ENCODE assay signal across 11 cellular contexts in genomic region chr10:5809541-5810154, GRCh38. TPM values are rescaled to one million over a fixed set of nuclear protein-coding genes. Genes with fewer than 3 reads are reported as not detected.
DNase-seq lines count a peak whose midpoint lies in the region; ATAC-seq, FAIRE-seq and TF ChIP-seq lines count a peak whose summit lies in the region.
"Had no signal": no experiment of that assay in that cellular context is flagged by ENCODE, and none has a peak within 500 bp of the region (broad histone marks: within the 10 kb centered on the region; RNA-seq: fewer than 3 reads in every experiment).

No MANE protein-coding gene starts in this region.

- H3K4me1 Mint-ChIP-seq in T-helper 1 cell treated with Interleukin-12 subunit alpha and Interleukin-12 subunit beta and Interleukin-4 antibody, amounts not matched to agents 30 μg/mL and 1 μg/mL, for 36 hours (ENCODE audit: low read depth) = peaks cover 37% of the 10 kb centered on the region
- H3K4me1 Mint-ChIP-seq in T-helper 2 cell treated with Interferon-gamma antibody and Interleukin-4, amounts not matched to agents 5 μg/mL and 100 μg/mL, for 36 hours (ENCODE audit: low read depth) = peaks cover 45% of the 10 kb centered on the region

- no peak for DNase-seq in T-helper 1 cell
- DNase-seq in T-helper 2 cell treated with Interferon-gamma antibody and Interleukin-4, amounts not matched to agents 5 μg/mL and 100 μg/mL, for 36 hours (ENCODE audit: low spot score) = no peak
- peak; percentile 25 for DNase-seq in fibroblast of villous mesenchyme (ENCODE audit: low read depth)
- DNase-seq in small intestine = peak; percentile 65
- DNase-seq in Kasumi-1 (lab: John Stamatoyannopoulos, UW) = no peak
- DNase-seq in islet precursor cell = no peak
- DNase-seq: foreskin melanocyte, sigmoid colon, testis had no signal

- TF ChIP-seq CTCF in fibroblast of villous mesenchyme (IDR thresholded peaks at IDR 0.05; ENCODE audit: insufficient read depth, low read depth, low read length) = no peak

- H3K27ac ChIP-seq in small intestine (ENCODE audit: low read depth in 1 of 2, low read length in 1 of 2) = peak overlapping the region in 1 of 2 donors; percentile 32
- H3K27ac ChIP-seq: sigmoid colon had no signal

- no peaks in the 10 kb centered on the region for H3K36me3 ChIP-seq in small intestine (ENCODE audit: control insufficient read depth in 2 of 2, insufficient read depth in 2 of 2, low read length in 2 of 2)

- peaks cover 8 to 14% of the 10 kb centered on the region in 2 donors for H3K4me1 ChIP-seq in small intestine (ENCODE audit: control insufficient read depth in 2 of 2, insufficient read depth in 1 of 2, low read depth in 1 of 2, low read length in 1 of 2)

- H3K4me3 ChIP-seq in fibroblast of villous mesenchyme (ENCODE audit: low read depth, low read length) (peak overlapping the region; percentile 74), small intestine (ENCODE audit: low read depth in 1 of 2, low read length in 2 of 2) (peak overlapping the region in 1 of 2 donors; percentile 35)
- H3K4me3 ChIP-seq: sigmoid colon, testis had no signal

- 3 to 32% (median 9%) methylated on average over 3 of the region's 3 CpGs for WGBS in small intestine, 3 donors

- H3K27ac Mint-ChIP-seq in T-helper 1 cell treated with Interleukin-12 subunit alpha and Interleukin-12 subunit beta and Interleukin-4 antibody, amounts not matched to agents 30 μg/mL and 1 μg/mL, for 36 hours = peak overlapping the region; percentile 77
- peak overlapping the region; percentile 72 for H3K27ac Mint-ChIP-seq in T-helper 2 cell treated with Interferon-gamma antibody and Interleukin-4, amounts not matched to agents 5 μg/mL and 100 μg/mL, for 36 hours

- no peaks in the 10 kb centered on the region for H3K27me3 ChIP-seq in small intestine (ENCODE audit: control insufficient read depth in 2 of 2, insufficient read depth in 2 of 2, low read length in 2 of 2)
- H3K27me3 ChIP-seq: sigmoid colon, testis had no signal

- no peaks in the 10 kb centered on the region for H3K9me3 ChIP-seq in small intestine (ENCODE audit: control insufficient read depth, low read depth)
- H3K9me3 ChIP-seq: sigmoid colon, testis had no signal

- H3K9me3 Mint-ChIP-seq in T-helper 1 cell treated with Interleukin-12 subunit alpha and Interleukin-12 subunit beta and Interleukin-4 antibody, amounts not matched to agents 30 μg/mL and 1 μg/mL, for 36 hours = no peaks in the 10 kb centered on the region
- no peaks in the 10 kb centered on the region for H3K9me3 Mint-ChIP-seq in T-helper 2 cell treated with Interferon-gamma antibody and Interleukin-4, amounts not matched to agents 5 μg/mL and 100 μg/mL, for 36 hours

- ATAC-seq in HG03159 (IDR thresholded peaks at IDR 0.05; ENCODE audit: unreplicated experiment) = no peak

- no peak for FAIRE-seq in small intestine (lab: Jason Lieb, UNC)

- peak overlapping the region; percentile 72 for H3K4me3 Mint-ChIP-seq in T-helper 1 cell treated with Interleukin-12 subunit alpha and Interleukin-12 subunit beta and Interleukin-4 antibody, amounts not matched to agents 30 μg/mL and 1 μg/mL, for 36 hours
- H3K4me3 Mint-ChIP-seq in T-helper 2 cell treated with Interferon-gamma antibody and Interleukin-4, amounts not matched to agents 5 μg/mL and 100 μg/mL, for 36 hours = peak overlapping the region; percentile 96

- no peaks in the 10 kb centered on the region for H3K27me3 Mint-ChIP-seq in T-helper 1 cell treated with Interleukin-12 subunit alpha and Interleukin-12 subunit beta and Interleukin-4 antibody, amounts not matched to agents 30 μg/mL and 1 μg/mL, for 36 hours (ENCODE audit: low read depth)
- H3K27me3 Mint-ChIP-seq in T-helper 2 cell treated with Interferon-gamma antibody and Interleukin-4, amounts not matched to agents 5 μg/mL and 100 μg/mL, for 36 hours (ENCODE audit: low read depth) = no peaks in the 10 kb centered on the region

- peaks cover 23% of the 10 kb centered on the region for H3K36me3 Mint-ChIP-seq in T-helper 1 cell treated with Interleukin-12 subunit alpha and Interleukin-12 subunit beta and Interleukin-4 antibody, amounts not matched to agents 30 μg/mL and 1 μg/mL, for 36 hours (ENCODE audit: low read depth)
- peaks cover 40% of the 10 kb centered on the region for H3K36me3 Mint-ChIP-seq in T-helper 2 cell treated with Interferon-gamma antibody and Interleukin-4, amounts not matched to agents 5 μg/mL and 100 μg/mL, for 36 hours (ENCODE audit: low read depth)

RNA-seq across cellular contexts. Expression of gene GDI2, which starts 3.6 kb away (rescaled TPM):
- 546 and 615 TPM in 2 replicates for total RNA-seq in fibroblast of villous mesenchyme
- polyA plus RNA-seq in small intestine = 100 to 1,000 TPM; 226 to 245 (median 238) TPM

Comparison
In these comparisons a context has a peak if more than half of its experiments do, and no peak if none do; other contexts are left out.
1. DNase-seq: peak in fibroblast of villous mesenchyme (single experiment) and small intestine (single experiment); none in T-helper 1 cell (0 of 5), T-helper 2 cell treated with Interferon-gamma antibody and Interleukin-4, amounts not matched to agents 5 μg/mL and 100 μg/mL, for 36 hours (single experiment), Kasumi-1 (0 of 2) and islet precursor cell (single experiment).